Comparison of ENCODE assay signal across 7 cellular contexts in genomic region chr19:49335071-49335783, GRCh38. TPM values are rescaled to one million over a fixed set of nuclear protein-coding genes. Genes with fewer than 3 reads are reported as not detected.
DNase-seq lines count a peak whose midpoint lies in the region; ATAC-seq and TF ChIP-seq lines count a peak whose summit lies in the region.

Gene CD37 (plus strand): TSS chr19:49335406. CDS start chr19:49335541, 135 bp downstream.

- TF ChIP-seq CTCF in MM.1S (IDR thresholded peaks at IDR 0.05; ENCODE audit: low read length) (no peak), right atrium auricular region (IDR thresholded peaks at IDR 0.05) (no peak), prostate gland (IDR thresholded peaks at IDR 0.05) (no peak)

- H3K4me2 ChIP-seq in MM.1S (ENCODE audit: low read depth, low read length) = peak within 1 kb of the TSS; percentile 88

- H3K4me3 ChIP-seq in MM.1S (ENCODE audit: low read length) (peak within 1 kb of the TSS; percentile 82), right atrium auricular region (peak within 1 kb of the TSS; percentile 12 to 30), prostate gland (peak within 1 kb of the TSS in 1 of 2 donors; percentile 9)

- TF ChIP-seq POLR2A in prostate gland (IDR thresholded peaks at IDR 0.05) = no peak

- DNase-seq in MM.1S (no peak), right atrium auricular region (ENCODE audit: low spot score) (no peak), H4 (ENCODE audit: low spot score) (no peak), epidermal melanocyte (ENCODE audit: insufficient read length, low spot score) (no peak), prostate gland (ENCODE audit: low spot score) (no peak)
- peak; percentile 85 for DNase-seq in activated CD8-positive, alpha-beta memory T cell treated with anti-CD3 and anti-CD28 coated beads for 24 hours
- peak; percentile 31 to 83 for DNase-seq in stimulated activated effector memory CD8-positive, alpha-beta T cell treated with anti-CD3 and anti-CD28 coated beads, Interleukin-12 subunit alpha, Interleukin-12 subunit beta, amount 100 ng/mL, for 72 hours (ENCODE audit: low spot score in 2 of 2)

- H3F3A ChIP-seq in MM.1S (ENCODE audit: insufficient read depth, low read length) = no peaks in the 10 kb centered on the region

- ATAC-seq in stimulated activated effector memory CD8-positive, alpha-beta T cell treated with anti-CD3 and anti-CD28 coated beads, Interleukin-12 subunit alpha, Interleukin-12 subunit beta, amount 100 ng/mL, for 72 hours = peak; percentile 71

- H3K27ac Mint-ChIP-seq in stimulated activated effector memory CD8-positive, alpha-beta T cell treated with anti-CD3 and anti-CD28 coated beads, Interleukin-12 subunit alpha, Interleukin-12 subunit beta, amount 100 ng/mL, for 72 hours = peak within 1 kb of the TSS; percentile 96

- H3K9me2 ChIP-seq in MM.1S (replicated peaks; ENCODE audit: insufficient read depth, low read length) = no peaks in the 10 kb centered on the region

- peak within 1 kb of the TSS; percentile 86 for H2AFZ ChIP-seq in MM.1S (ENCODE audit: low read length)

- H3K4me1 Mint-ChIP-seq in stimulated activated effector memory CD8-positive, alpha-beta T cell treated with anti-CD3 and anti-CD28 coated beads, Interleukin-12 subunit alpha, Interleukin-12 subunit beta, amount 100 ng/mL, for 72 hours = peaks cover 88% of the 10 kb centered on the region

- H3K36me3 Mint-ChIP-seq in stimulated activated effector memory CD8-positive, alpha-beta T cell treated with anti-CD3 and anti-CD28 coated beads, Interleukin-12 subunit alpha, Interleukin-12 subunit beta, amount 100 ng/mL, for 72 hours = peaks cover 40% of the 10 kb centered on the region

- no peaks in the 10 kb centered on the region for H3K9me3 Mint-ChIP-seq in stimulated activated effector memory CD8-positive, alpha-beta T cell treated with anti-CD3 and anti-CD28 coated beads, Interleukin-12 subunit alpha, Interleukin-12 subunit beta, amount 100 ng/mL, for 72 hours

- H3K27ac ChIP-seq in MM.1S (ENCODE audit: low read length) (no peak within 1 kb of the TSS; the same call in 1 of the 2 replicates), right atrium auricular region (no peak within 1 kb of the TSS), prostate gland (no peak within 1 kb of the TSS)

- intact Hi-C loops in prostate gland (cut with DNase I) = no loop called here

- H3K4me1 ChIP-seq in MM.1S (ENCODE audit: low read length) = peaks cover 16% of the 10 kb centered on the region
- H3K4me1 ChIP-seq in right atrium auricular region = peaks cover 5 to 24% of the 10 kb centered on the region in 2 donors
- H3K4me1 ChIP-seq in prostate gland (replicated peaks) = no peaks in the 10 kb centered on the region

- H3K4me3 Mint-ChIP-seq in stimulated activated effector memory CD8-positive, alpha-beta T cell treated with anti-CD3 and anti-CD28 coated beads, Interleukin-12 subunit alpha, Interleukin-12 subunit beta, amount 100 ng/mL, for 72 hours = peak within 1 kb of the TSS; percentile 97

- no peaks in the 10 kb centered on the region for H3K36me3 ChIP-seq in MM.1S (replicated peaks; ENCODE audit: insufficient read depth, low read length)
- H3K36me3 ChIP-seq in right atrium auricular region = peaks cover 12% of the 10 kb centered on the region
- no peaks in the 10 kb centered on the region for H3K36me3 ChIP-seq in prostate gland

- H4K20me1 ChIP-seq in MM.1S (ENCODE audit: insufficient read depth, low read length) = no peaks in the 10 kb centered on the region

- no peaks in the 10 kb centered on the region for H3K79me2 ChIP-seq in MM.1S (ENCODE audit: low read length)

- H3K27me3 ChIP-seq in MM.1S (replicated peaks; ENCODE audit: insufficient read depth, low read length) (no peaks in the 10 kb centered on the region), right atrium auricular region (no peaks in the 10 kb centered on the region), prostate gland (replicated peaks; ENCODE audit: insufficient read depth) (no peaks in the 10 kb centered on the region)

- peak within 1 kb of the TSS; percentile 57; the same call in 1 of the 2 replicates for H3K9ac ChIP-seq in MM.1S (ENCODE audit: low read length)

- WGBS in prostate gland = 78% methylated on average over 13 of the region's 13 CpGs

- H3K9me3 ChIP-seq in MM.1S (replicated peaks; ENCODE audit: insufficient read depth, low read length) (no peaks in the 10 kb centered on the region), right atrium auricular region (no peaks in the 10 kb centered on the region), prostate gland (no peaks in the 10 kb centered on the region)

RNA-seq across cellular contexts. Expression of gene CD37, which starts in this region (rescaled TPM):
- total RNA-seq in right atrium auricular region (10 to 100 TPM in 1 of 2 donors, 1 to 10 TPM in 1; 2.6 to 12.1 TPM), prostate gland (10 to 100 TPM in 1 of 2 donors, 1 to 10 TPM in 1; 9.5 to 21.4 TPM)
- not detected in 2 replicates for total RNA-seq in H4 (2014; rRNA removed; shearing (Covaris generic))

Comparison
In these comparisons a context has a peak if more than half of its experiments do, and no peak if none do; other contexts are left out.
1. DNase-seq: peak in activated CD8-positive, alpha-beta memory T cell treated with anti-CD3 and anti-CD28 coated beads for 24 hours (single experiment) and stimulated activated effector memory CD8-positive, alpha-beta T cell treated with anti-CD3 and anti-CD28 coated beads, Interleukin-12 subunit alpha, Interleukin-12 subunit beta, amount 100 ng/mL, for 72 hours (2 of 2); none in MM.1S (single experiment), right atrium auricular region (single experiment), H4 (single experiment), epidermal melanocyte (single experiment) and prostate gland (single experiment).